In genomic region chr6:96545882-96546281, GRCh38 we compare ENCODE assay signal across 28 cellular contexts. TPM values are rescaled to one million over a fixed set of nuclear protein-coding genes. Genes with fewer than 3 reads are reported as not detected.
"Had no signal": no experiment of that assay in that cellular context is flagged by ENCODE, and none has a peak within 500 bp of the region (broad histone marks: within the 10 kb centered on the region; RNA-seq: fewer than 3 reads in every experiment).

No MANE protein-coding gene starts in this region.

- H3K4me3 ChIP-seq: coronary artery, esophagus squamous epithelium, lower lobe of right lung, ovary, psoas muscle, skin epidermis, spleen, suprapubic skin, transverse colon, upper lobe of right lung, uterus had no signal

- H3K27me3 ChIP-seq: esophagus squamous epithelium, ovary, spleen, suprapubic skin, transverse colon, upper lobe of right lung, uterus had no signal

- DNase-seq: effector memory CD8-positive, alpha-beta T cell; erythroblast; esophagus squamous epithelium; foreskin melanocyte; head of caudate nucleus; left ventricle myocardium superior; lower lobe of right lung; natural killer cell; occipital lobe; ovary; posterior cingulate gyrus; psoas muscle; right cardiac atrium; spleen; stimulated activated CD4-positive, alpha-beta T cell treated with anti-CD3 and anti-CD28 coated beads, Interleukin-4, amount 100 ng/mL, for 4 hours; stimulated activated naive B cell treated with anti-CD40 and anti-IgM and Interleukin-4, amounts not matched to agents 10 μg/mL and 1 μg/mL and 100 μg/mL, for 72 hours; transverse colon; upper lobe of right lung; uterus had no signal

- H3K4me1 Mint-ChIP-seq: stimulated activated naive B cell treated with anti-CD40 and anti-IgM and Interleukin-4, amounts not matched to agents 10 μg/mL and 1 μg/mL and 100 μg/mL, for 72 hours had no signal

- ATAC-seq: effector memory CD8-positive, alpha-beta T cell; left ventricle myocardium superior; lower lobe of right lung; natural killer cell; psoas muscle; right cardiac atrium; stimulated activated naive B cell treated with anti-CD40 and anti-IgM and Interleukin-4, amounts not matched to agents 10 μg/mL and 1 μg/mL and 100 μg/mL, for 72 hours; upper lobe of right lung had no signal

- H3K4me3 Mint-ChIP-seq: effector memory CD8-positive, alpha-beta T cell; natural killer cell; stimulated activated naive B cell treated with anti-CD40 and anti-IgM and Interleukin-4, amounts not matched to agents 10 μg/mL and 1 μg/mL and 100 μg/mL, for 72 hours; stimulated activated naive CD8-positive, alpha-beta T cell treated with anti-CD3 and anti-CD28 coated beads, Interleukin-15, Interleukin-2, amounts not matched to agents 100 ng/mL and 50 ng/mL, for 24 hours had no signal

- H3K36me3 ChIP-seq: ovary, uterus had no signal

- FAIRE-seq: keratinocyte had no signal

- H3K27me3 Mint-ChIP-seq: effector memory CD8-positive, alpha-beta T cell; stimulated activated naive B cell treated with anti-CD40 and anti-IgM and Interleukin-4, amounts not matched to agents 10 μg/mL and 1 μg/mL and 100 μg/mL, for 72 hours; stimulated activated naive CD8-positive, alpha-beta T cell treated with anti-CD3 and anti-CD28 coated beads, Interleukin-15, Interleukin-2, amounts not matched to agents 100 ng/mL and 50 ng/mL, for 24 hours had no signal

- H3K9me3 Mint-ChIP-seq: effector memory CD8-positive, alpha-beta T cell; natural killer cell; stimulated activated naive B cell treated with anti-CD40 and anti-IgM and Interleukin-4, amounts not matched to agents 10 μg/mL and 1 μg/mL and 100 μg/mL, for 72 hours; stimulated activated naive CD8-positive, alpha-beta T cell treated with anti-CD3 and anti-CD28 coated beads, Interleukin-15, Interleukin-2, amounts not matched to agents 100 ng/mL and 50 ng/mL, for 24 hours had no signal

- H3K27ac ChIP-seq: coronary artery, esophagus squamous epithelium, lower lobe of right lung, ovary, psoas muscle, skin epidermis, spleen, suprapubic skin, transverse colon, upper lobe of right lung, uterus had no signal

- H3K4me1 ChIP-seq: esophagus squamous epithelium, lower lobe of right lung, psoas muscle, spleen, suprapubic skin, transverse colon, upper lobe of right lung, uterus had no signal

- H3K27ac Mint-ChIP-seq: effector memory CD8-positive, alpha-beta T cell; natural killer cell; stimulated activated naive B cell treated with anti-CD40 and anti-IgM and Interleukin-4, amounts not matched to agents 10 μg/mL and 1 μg/mL and 100 μg/mL, for 72 hours; stimulated activated naive CD8-positive, alpha-beta T cell treated with anti-CD3 and anti-CD28 coated beads, Interleukin-15, Interleukin-2, amounts not matched to agents 100 ng/mL and 50 ng/mL, for 24 hours had no signal

- H3K9me3 ChIP-seq: esophagus squamous epithelium, lower lobe of right lung, ovary, psoas muscle, spleen, suprapubic skin, transverse colon, upper lobe of right lung, uterus had no signal

RNA-seq across cellular contexts. Expression of gene FHL5, which starts 17.0 kb away (rescaled TPM):
- total RNA-seq: dermis microvascular lymphatic vessel endothelial cell, myocyte, natural killer cell, renal cortical epithelial cell had no signal
- polyA plus RNA-seq: keratinocyte, neural cell had no signal
